ENCODE assay signal across 8 cellular contexts in genomic region chr2:184598313-184599053, GRCh38. TPM values are rescaled to one million over a fixed set of nuclear protein-coding genes. Genes with fewer than 3 reads are reported as not detected.
DNase-seq lines count a peak whose midpoint lies in the region; ATAC-seq lines count a peak whose summit lies in the region.

TSS of gene ZNF804A (plus strand) at chr2:184598529. CDS start at chr2:184598960, 431 bp downstream.

- ATAC-seq in left lobe of liver, result peak; percentile 90
- ATAC-seq in stimulated activated effector memory CD8-positive, alpha-beta T cell treated with anti-CD3 and anti-CD28 coated beads, Interleukin-12 subunit alpha, Interleukin-12 subunit beta, amount 100 ng/mL, for 72 hours, result peak; percentile 69

- H3K27ac Mint-ChIP-seq in stimulated activated effector memory CD8-positive, alpha-beta T cell treated with anti-CD3 and anti-CD28 coated beads, Interleukin-12 subunit alpha, Interleukin-12 subunit beta, amount 100 ng/mL, for 72 hours, result no peak within 1 kb of the TSS

- H3K4me3 ChIP-seq in H7 (ENCODE audit: insufficient read depth, low read depth, low read length), result peak within 1 kb of the TSS; percentile 54

- no peaks in the 10 kb centered on the region for H3K36me3 Mint-ChIP-seq in stimulated activated effector memory CD8-positive, alpha-beta T cell treated with anti-CD3 and anti-CD28 coated beads, Interleukin-12 subunit alpha, Interleukin-12 subunit beta, amount 100 ng/mL, for 72 hours

- DNase-seq in activated gamma-delta T cell (lab: John Stamatoyannopoulos, UW) (peak; percentile 9), activated gamma-delta T cell treated with Interleukin-2 at 50 U/mL for 16 hours (no peak), H7 (peak; percentile 72), Kasumi-1 (lab: John Stamatoyannopoulos, UW) (peak; percentile 78 to 79), SK-N-DZ (ENCODE audit: low spot score) (peak; percentile 85), dedifferentiated amniotic fluid mesenchymal stem cell (ENCODE audit: extremely low spot score) (peak; percentile 71), left lobe of liver (ENCODE audit: low spot score) (peak; percentile 54)
- DNase-seq in stimulated activated effector memory CD8-positive, alpha-beta T cell treated with anti-CD3 and anti-CD28 coated beads, Interleukin-12 subunit alpha, Interleukin-12 subunit beta, amount 100 ng/mL, for 72 hours (ENCODE audit: low spot score in 2 of 2), result no peak

- H3K4me3 Mint-ChIP-seq in stimulated activated effector memory CD8-positive, alpha-beta T cell treated with anti-CD3 and anti-CD28 coated beads, Interleukin-12 subunit alpha, Interleukin-12 subunit beta, amount 100 ng/mL, for 72 hours, result peak within 1 kb of the TSS; percentile 13

- H3K4me1 Mint-ChIP-seq in stimulated activated effector memory CD8-positive, alpha-beta T cell treated with anti-CD3 and anti-CD28 coated beads, Interleukin-12 subunit alpha, Interleukin-12 subunit beta, amount 100 ng/mL, for 72 hours, result no peaks in the 10 kb centered on the region

- no peaks in the 10 kb centered on the region for H3K36me3 ChIP-seq in H7 (replicated peaks; ENCODE audit: control insufficient read depth, insufficient read depth, low read length)

- peaks cover 42% of the 10 kb centered on the region for H3K27me3 ChIP-seq in H7 (ENCODE audit: control insufficient read depth, insufficient read depth, low read length)

- H3K9me3 Mint-ChIP-seq in stimulated activated effector memory CD8-positive, alpha-beta T cell treated with anti-CD3 and anti-CD28 coated beads, Interleukin-12 subunit alpha, Interleukin-12 subunit beta, amount 100 ng/mL, for 72 hours, result peaks cover 3% of the 10 kb centered on the region

RNA-seq across cellular contexts. Expression of gene ZNF804A, which starts in this region (rescaled TPM):
- total RNA-seq in H7 (2014; rRNA removed; shearing (Covaris generic)), result 0.18 and 0.48 TPM in 2 replicates
- polyA plus RNA-seq in SK-N-DZ (2014; cell fraction: cytosol; rRNA removed), result 12.4 and 13.0 TPM in 2 replicates
- polyA plus RNA-seq in SK-N-DZ (2014; cell fraction: nucleus; rRNA removed), result 6.5 and 8.1 TPM in 2 replicates
- total RNA-seq in left lobe of liver, result not detected

Comparison
In these comparisons a context has a peak if more than half of its experiments do, and no peak if none do; other contexts are left out.
1. DNase-seq: peak in activated gamma-delta T cell (single experiment), Kasumi-1 (2 of 2), SK-N-DZ (single experiment) and dedifferentiated amniotic fluid mesenchymal stem cell (single experiment); none in activated gamma-delta T cell treated with Interleukin-2 at 50 U/mL for 16 hours (single experiment) and stimulated activated effector memory CD8-positive, alpha-beta T cell treated with anti-CD3 and anti-CD28 coated beads, Interleukin-12 subunit alpha, Interleukin-12 subunit beta, amount 100 ng/mL, for 72 hours (0 of 2).
2. Peak in DNase-seq and H3K4me3 ChIP-seq in H7; RNA of the gene not detected or under 1 TPM.
3. Peak in DNase-seq and ATAC-seq in left lobe of liver; RNA of the gene not detected or under 1 TPM.